In the genomic region with DNA sequence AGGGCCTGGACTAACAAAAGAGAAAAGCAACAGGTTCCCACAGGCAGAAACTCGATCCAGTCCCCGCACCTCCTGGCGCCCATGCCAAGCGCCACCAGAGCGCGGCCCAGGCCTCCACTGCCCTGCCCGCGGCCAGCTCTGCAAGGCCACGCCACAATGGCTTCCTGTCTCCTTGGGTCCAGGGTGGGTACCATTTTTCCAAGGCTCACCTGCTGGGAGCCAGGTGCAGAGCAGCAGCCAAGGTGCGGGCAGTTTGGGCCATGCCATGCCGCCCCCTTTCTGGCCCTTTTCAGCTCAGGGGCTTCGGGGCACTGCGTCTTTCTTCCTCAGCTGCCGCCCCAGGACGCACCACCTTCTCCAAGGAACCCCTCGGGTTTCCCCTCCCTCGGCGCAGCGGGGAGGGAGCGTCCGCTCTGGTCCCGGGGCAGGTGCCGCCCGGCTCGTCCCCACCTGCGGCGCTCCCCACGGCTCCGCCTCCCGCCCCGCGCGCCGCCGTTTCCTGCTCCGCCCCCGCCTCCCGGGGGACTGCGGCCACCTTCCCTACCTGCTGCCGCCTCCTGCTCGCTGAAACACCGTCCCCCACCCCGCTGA, we compare ENCODE assay signal across 9 cellular contexts. TPM values are rescaled to one million over a fixed set of nuclear protein-coding genes. Genes with fewer than 3 reads are reported as not detected.
DNase-seq lines count a peak whose midpoint lies in the region; ATAC-seq and TF ChIP-seq lines count a peak whose summit lies in the region.
"Had no signal": no experiment of that assay in that cellular context is flagged by ENCODE, and none has a peak within 500 bp of the region (broad histone marks: within the 10 kb centered on the region; RNA-seq: fewer than 3 reads in every experiment).

TSS of gene ILDR1 (minus strand) at position 437 of the 591 bp plus-strand sequence. CDS start at position 267, 170 bp downstream.

- H3K4me1 ChIP-seq in NT2/D1 (ENCODE audit: insufficient read depth, insufficient read length), result no peaks in the 10 kb centered on the region

- H3K27ac Mint-ChIP-seq in glutamatergic neuron (ENCODE audit: unreplicated experiment), result no peak within 1 kb of the TSS
- peak within 1 kb of the TSS; percentile 50 for H3K27ac Mint-ChIP-seq in stimulated activated naive CD8-positive, alpha-beta T cell treated with anti-CD3 and anti-CD28 coated beads, Interleukin-15, Interleukin-2, amounts not matched to agents 100 ng/mL and 50 ng/mL, for 24 hours

- H3K36me3 ChIP-seq in NT2/D1 (ENCODE audit: insufficient read depth, insufficient read length, low read length), result no peaks in the 10 kb centered on the region

- TF ChIP-seq CTCF in GM13976 (IDR thresholded peaks at IDR 0.05; ENCODE audit: borderline replicate concordance, control extremely low read depth, extremely low read depth, insufficient read depth, missing control alignments) (no peak), glutamatergic neuron (IDR thresholded peaks at IDR 0.05; ENCODE audit: partially characterized antibody, unreplicated experiment) (no peak)

- peaks cover 25% of the 10 kb centered on the region for H3K27me3 ChIP-seq in NT2/D1 (ENCODE audit: insufficient read depth, insufficient read length)

- peak; percentile 47 for ATAC-seq in HG02763 (IDR thresholded peaks at IDR 0.05; ENCODE audit: unreplicated experiment)
- ATAC-seq in HG02870 (IDR thresholded peaks at IDR 0.05; ENCODE audit: unreplicated experiment), result no peak
- no peak for ATAC-seq in HG03457 (IDR thresholded peaks at IDR 0.05; ENCODE audit: unreplicated experiment)

- DNase-seq in GM13976 (ENCODE audit: low spot score), result peak; percentile 72
- no peak for DNase-seq in NT2/D1 (ENCODE audit: low read depth, low spot score)
- no peak for DNase-seq in glutamatergic neuron
- no peak for DNase-seq in nucleus accumbens (lab: John Stamatoyannopoulos, UW)

- peak within 1 kb of the TSS; percentile 85 for H3K4me3 Mint-ChIP-seq in glutamatergic neuron (ENCODE audit: unreplicated experiment)
- peak within 1 kb of the TSS; percentile 62 for H3K4me3 Mint-ChIP-seq in stimulated activated naive CD8-positive, alpha-beta T cell treated with anti-CD3 and anti-CD28 coated beads, Interleukin-15, Interleukin-2, amounts not matched to agents 100 ng/mL and 50 ng/mL, for 24 hours

- peak within 1 kb of the TSS; percentile 53 for H3K9ac ChIP-seq in NT2/D1 (ENCODE audit: insufficient read length, low read depth)

- no peaks in the 10 kb centered on the region for H3K4me1 Mint-ChIP-seq in glutamatergic neuron (ENCODE audit: low read depth, unreplicated experiment)
- H3K4me1 Mint-ChIP-seq in stimulated activated naive CD8-positive, alpha-beta T cell treated with anti-CD3 and anti-CD28 coated beads, Interleukin-15, Interleukin-2, amounts not matched to agents 100 ng/mL and 50 ng/mL, for 24 hours (ENCODE audit: low read depth), result peaks cover 8% of the 10 kb centered on the region

- H3K36me3 Mint-ChIP-seq in glutamatergic neuron (ENCODE audit: unreplicated experiment), result no peaks in the 10 kb centered on the region
- H3K36me3 Mint-ChIP-seq in stimulated activated naive CD8-positive, alpha-beta T cell treated with anti-CD3 and anti-CD28 coated beads, Interleukin-15, Interleukin-2, amounts not matched to agents 100 ng/mL and 50 ng/mL, for 24 hours (ENCODE audit: low read depth), result no peaks in the 10 kb centered on the region

- no peaks in the 10 kb centered on the region for H3K9me3 ChIP-seq in NT2/D1 (ENCODE audit: insufficient read depth, low read length)

- H3K27me3 Mint-ChIP-seq in glutamatergic neuron (ENCODE audit: unreplicated experiment), result peaks cover 8% of the 10 kb centered on the region
- H3K27me3 Mint-ChIP-seq in stimulated activated naive CD8-positive, alpha-beta T cell treated with anti-CD3 and anti-CD28 coated beads, Interleukin-15, Interleukin-2, amounts not matched to agents 100 ng/mL and 50 ng/mL, for 24 hours, result peaks cover 30% of the 10 kb centered on the region

- H3K4me3 ChIP-seq in NT2/D1 (ENCODE audit: insufficient read length, low read depth), result peak within 1 kb of the TSS; percentile 29

- H3K9me3 Mint-ChIP-seq in glutamatergic neuron (ENCODE audit: unreplicated experiment), result no peaks in the 10 kb centered on the region
- H3K9me3 Mint-ChIP-seq in stimulated activated naive CD8-positive, alpha-beta T cell treated with anti-CD3 and anti-CD28 coated beads, Interleukin-15, Interleukin-2, amounts not matched to agents 100 ng/mL and 50 ng/mL, for 24 hours, result no peaks in the 10 kb centered on the region

- in situ Hi-C loops in GM13976 (cut with MboI; ENCODE audit: low sequenced_read_pairs, unreplicated experiment), result no loop called here

RNA-seq across cellular contexts. Expression of gene ILDR1, which starts in this region (rescaled TPM):
- total RNA-seq in glutamatergic neuron (ENCODE audit: unreplicated experiment), result not detected
- total RNA-seq: SK-MEL-5 had no signal
